Comparison of ENCODE assay signal across 8 cellular contexts in the genomic region with DNA sequence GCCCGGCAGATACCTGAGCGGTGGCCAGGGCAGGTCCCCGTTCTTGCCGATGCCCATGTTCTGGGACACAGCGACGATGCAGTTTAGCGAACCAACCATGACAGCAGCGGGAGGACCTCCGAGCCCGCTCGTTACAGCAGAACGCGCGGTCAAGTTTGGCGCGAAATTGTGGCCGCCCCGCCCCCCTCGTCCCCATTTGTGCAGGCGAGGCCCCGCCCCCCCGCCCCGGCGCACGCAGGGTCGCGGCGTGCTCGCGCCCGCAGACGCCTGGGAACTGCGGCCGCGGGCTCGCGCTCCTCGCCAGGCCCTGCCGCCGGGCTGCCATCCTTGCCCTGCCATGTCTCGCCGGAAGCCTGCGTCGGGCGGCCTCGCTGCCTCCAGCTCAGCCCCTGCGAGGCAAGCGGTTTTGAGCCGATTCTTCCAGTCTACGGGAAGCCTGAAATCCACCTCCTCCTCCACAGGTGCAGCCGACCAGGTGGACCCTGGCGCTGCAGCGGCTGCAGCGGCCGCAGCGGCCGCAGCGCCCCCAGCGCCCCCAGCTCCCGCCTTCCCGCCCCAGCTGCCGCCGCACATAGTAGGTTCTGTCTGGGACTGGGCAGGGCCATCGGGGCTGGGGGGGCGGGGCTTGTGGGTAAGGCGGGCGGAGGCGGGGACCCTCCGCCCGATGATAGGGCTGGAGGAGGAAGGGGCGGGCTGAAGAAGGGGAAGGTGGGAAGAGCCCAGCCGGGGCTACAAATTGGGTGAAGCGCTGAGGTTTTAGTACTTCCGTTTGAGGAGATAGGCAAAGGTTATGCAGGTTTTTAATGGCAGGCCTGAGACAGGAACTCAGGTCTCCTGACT. TPM values are rescaled to one million over a fixed set of nuclear protein-coding genes. Genes with fewer than 3 reads are reported as not detected.
DNase-seq lines count a peak whose midpoint lies in the region; ATAC-seq and TF ChIP-seq lines count a peak whose summit lies in the region.

A gene (minus strand): TSS at position 593 of the 840 bp plus-strand sequence. CDS start 494 bp downstream, at position 99.
A gene (plus strand): TSS at position 262 of the 840 bp plus-strand sequence. CDS start 76 bp downstream, at position 338.

- DNase-seq in DMS 273 (lab: John Stamatoyannopoulos, UW; ENCODE audit: unreplicated experiment) (peak; percentile 97), KBM-7 (peak; percentile 95), PC-3 (peak; percentile 88), activated T-cell treated with anti-CD3 and anti-CD28 coated beads for 48 hours (ENCODE audit: low read depth) (peak; percentile 88), erythroblast (lab: John Stamatoyannopoulos, UW) (peak; percentile 94), mucosa of gallbladder (ENCODE audit: low spot score) (peak; percentile 87)
- DNase-seq in stimulated activated CD8-positive, alpha-beta memory T cell treated with anti-CD3 and anti-CD28 coated beads, Interleukin-4, amount 100 ng/mL, for 24 hours (ENCODE audit: low read depth), result peak; percentile 85

- in situ Hi-C loops in KBM-7 (cut with MboI; ENCODE audit: low pct_unique_long_range_greater_than_20kb, low sequenced_read_pairs), result no loop called here

- H3K9me2 ChIP-seq in PC-3 (replicated peaks; ENCODE audit: low read length), result no peaks in the 10 kb centered on the region

- peak within 1 kb of the TSS; percentile 68 for H2AFZ ChIP-seq in PC-3 (ENCODE audit: low read length)

- peak within 1 kb of the TSS; percentile 91 for H3K9ac ChIP-seq in PC-3 (ENCODE audit: low read length)

- peak within 1 kb of the TSS; percentile 95 for H3K4me2 ChIP-seq in PC-3 (ENCODE audit: low read length)

- H3K79me2 ChIP-seq in PC-3 (ENCODE audit: low read length), result peaks cover 32% of the 10 kb centered on the region

- peak; percentile 30; the same call in 1 of the 2 replicates for TF ChIP-seq CTCF in PC-3 (conservative IDR thresholded peaks at IDR 0.05; ENCODE audit: low read depth, low read length)

- no peaks in the 10 kb centered on the region for H3K27me3 ChIP-seq in PC-3 (ENCODE audit: low read length)

- 0 out of 2 replicates have a peak, but pooled peaks cover 8% of the 10 kb centered on the region for H3K36me3 ChIP-seq in PC-3 (ENCODE audit: low read depth, low read length)

- intact Hi-C loops in PC-3 (cut with micrococcal nuclease), result loop anchor here (1.0 kb wide), 1 partner anchor 166 kb away; a partner anchor contains a TSS

- peak within 1 kb of the TSS; percentile 69 for H3K27ac ChIP-seq in PC-3 (ENCODE audit: low read length)

- BruUV-seq in PC-3 (replicated peaks; lab: Mats Ljungman, UMichigan), result no TSS peak

- CTCF ChIA-PET in PC-3 (lab: Charles Lee), result no interaction called here

- H3F3A ChIP-seq in PC-3 (ENCODE audit: low read length, unreplicated experiment), result no peaks in the 10 kb centered on the region

- ATAC-seq in GM21529 (IDR thresholded peaks at IDR 0.05; ENCODE audit: unreplicated experiment) (peak; percentile 51), PC-3 (peak; percentile 61)

- peak; percentile 81 for TF ChIP-seq POLR2A in erythroblast (IDR thresholded peaks at IDR 0.05; ENCODE audit: low read length)

- peak within 1 kb of the TSS; percentile 99 for H3K4me3 ChIP-seq in PC-3 (ENCODE audit: low read length)

- peaks cover 8% of the 10 kb centered on the region for H3K4me1 ChIP-seq in PC-3 (ENCODE audit: insufficient read depth, low read length)

- peaks cover 10% of the 10 kb centered on the region; the same call in 1 of the 2 replicates for H4K20me1 ChIP-seq in PC-3 (ENCODE audit: low read length)

- POLR2A ChIA-PET in PC-3 (lab: Charles Lee; ENCODE audit: unreplicated experiment), result no interaction called here

- no peaks in the 10 kb centered on the region for H3K9me3 ChIP-seq in PC-3 (ENCODE audit: low read length)

RNA-seq across cellular contexts. Expression of the first gene that starts in this region (rescaled TPM):
- total RNA-seq in PC-3 (2014; rRNA removed) (21.4 and 22.0 TPM in 2 replicates), mucosa of gallbladder (19.7 TPM)

RNA-seq across cellular contexts. Expression of the second gene that starts in this region (rescaled TPM):
- 9.0 TPM in 2 replicates for total RNA-seq in PC-3 (2014; rRNA removed)
- total RNA-seq in mucosa of gallbladder, result 16.1 TPM

Comparison
In these comparisons a context has a peak if more than half of its experiments do, and no peak if none do; other contexts are left out.
1. Peak in every context shown above with its lines: DNase-seq, ATAC-seq, H3K4me3 ChIP-seq and H3K27ac ChIP-seq.